Comparison of ENCODE assay signal across 1 cellular context in genomic region chr22:50244420-50245213, GRCh38.
TF ChIP-seq lines count a peak whose summit lies in the region.

Gene TUBGCP6, minus strand, starts transcription at chr22:50245023. Its CDS starts 564 bp downstream, at chr22:50244459.

TF ChIP-seq in HepG2, 621 proteins besides CTCF, POLR2A, EP300 and RAD21 (continued from another document and continues in another):
- TF ChIP-seq ARID5B (CRISPR knock-in tag; IDR thresholded peaks at IDR 0.05) (peak; percentile 62), ZNF232 (CRISPR knock-in tag; IDR thresholded peaks at IDR 0.05; ENCODE audit: borderline replicate concordance) (peak; percentile 76; the same call in 1 of the 2 replicates), ZNF264 (CRISPR knock-in tag; IDR thresholded peaks at IDR 0.05) (peak; percentile 34; the same call in 1 of the 2 replicates), YEATS2 (CRISPR knock-in tag; IDR thresholded peaks at IDR 0.05; ENCODE audit: borderline replicate concordance) (peak; percentile 97), MBD4 (IDR thresholded peaks at IDR 0.05; ENCODE audit: borderline replicate concordance, low read length) (no peak), MED13 (CRISPR knock-in tag; IDR thresholded peaks at IDR 0.05) (0 out of 2 replicates have a peak, but pooled peaks have one; percentile 36), ZNF225 (CRISPR knock-in tag; IDR thresholded peaks at IDR 0.05) (peak; percentile 89), U2AF1 (optimal IDR thresholded peaks at IDR 0.05; ENCODE audit: low read depth, low read length) (no peak), ZNF24 (IDR thresholded peaks at IDR 0.05) (no peak), RAD51 (IDR thresholded peaks at IDR 0.05; ENCODE audit: borderline replicate concordance) (no peak), HCFC1 (IDR thresholded peaks at IDR 0.05; ENCODE audit: low read depth, low read length) (peak; percentile 81), ZNF143 (CRISPR knock-in tag; IDR thresholded peaks at IDR 0.05) (peak; percentile 57), ZNF274 (CRISPR knock-in tag; IDR thresholded peaks at IDR 0.05) (peak; percentile 71; the same call in 1 of the 2 replicates), ZBTB34 (CRISPR knock-in tag; IDR thresholded peaks at IDR 0.05) (0 out of 2 replicates have a peak, but pooled peaks have one; percentile 16), BCL3 (CRISPR knock-in tag; IDR thresholded peaks at IDR 0.05) (peak; percentile 95), KDM5B (CRISPR knock-in tag; IDR thresholded peaks at IDR 0.05; ENCODE audit: borderline replicate concordance) (peak; percentile 89; the same call in 1 of the 2 replicates), PHF8 (CRISPR knock-in tag; IDR thresholded peaks at IDR 0.05) (peak; percentile 94), POGK (CRISPR knock-in tag; conservative IDR thresholded peaks at IDR 0.05) (peak; percentile 72), ZNF251 (CRISPR knock-in tag; IDR thresholded peaks at IDR 0.05) (peak; percentile 73; the same call in 1 of the 2 replicates), SRSF4 (IDR thresholded peaks at IDR 0.05; ENCODE audit: low read depth, low read length, poor library complexity, severe bottlenecking) (no peak), MAZ (IDR thresholded peaks at IDR 0.05; ENCODE audit: borderline replicate concordance, low read depth, low read length) (0 out of 2 replicates have a peak, but pooled peaks have one; percentile 5), MAZ (CRISPR knock-in tag; IDR thresholded peaks at IDR 0.05; ENCODE audit: low read depth) (peak; percentile 84), MAF1 (CRISPR knock-in tag; IDR thresholded peaks at IDR 0.05; ENCODE audit: borderline replicate concordance) (no peak; the same call in 1 of the 2 replicates), XRCC5 (optimal IDR thresholded peaks at IDR 0.05; ENCODE audit: low read length) (peak; percentile 27), TIGD3 (CRISPR knock-in tag; IDR thresholded peaks at IDR 0.05; ENCODE audit: borderline replicate concordance) (peak; percentile 58; the same call in 1 of the 2 replicates), ZNF580 (CRISPR knock-in tag; IDR thresholded peaks at IDR 0.05; ENCODE audit: borderline replicate concordance, low read depth) (peak; percentile 52; the same call in 1 of the 2 replicates), SRY (CRISPR knock-in tag; IDR thresholded peaks at IDR 0.05) (peak; percentile 57; the same call in 1 of the 2 replicates), ZNF564 (CRISPR knock-in tag; IDR thresholded peaks at IDR 0.05) (no peak), FLYWCH1 (CRISPR knock-in tag; IDR thresholded peaks at IDR 0.05) (no peak), MTA1 (CRISPR knock-in tag; IDR thresholded peaks at IDR 0.05; ENCODE audit: borderline replicate concordance) (peak; percentile 97; the same call in 1 of the 2 replicates), HOXD1 (CRISPR knock-in tag; IDR thresholded peaks at IDR 0.05) (peak; percentile 91; the same call in 1 of the 2 replicates), SP1 (IDR thresholded peaks at IDR 0.05) (no peak), SP1 (CRISPR knock-in tag; IDR thresholded peaks at IDR 0.05) (peak; percentile 79), GLI4 (CRISPR knock-in tag; IDR thresholded peaks at IDR 0.05; ENCODE audit: borderline replicate concordance) (no peak), ZSCAN29 (CRISPR knock-in tag; conservative IDR thresholded peaks at IDR 0.05) (0 out of 2 replicates have a peak, but pooled peaks have one; percentile 54), SMARCE1 (IDR thresholded peaks at IDR 0.05; ENCODE audit: borderline replicate concordance) (no peak), CBX5 (CRISPR knock-in tag; IDR thresholded peaks at IDR 0.05; ENCODE audit: borderline replicate concordance) (peak; percentile 48; the same call in 1 of the 2 replicates), MLX (CRISPR knock-in tag; IDR thresholded peaks at IDR 0.05) (peak; percentile 78; the same call in 1 of the 2 replicates), TAF1 (CRISPR knock-in tag; IDR thresholded peaks at IDR 0.05) (peak; percentile 64), SMAD3 (CRISPR knock-in tag; IDR thresholded peaks at IDR 0.05) (peak; percentile 83; the same call in 1 of the 2 replicates), NFKB2 (CRISPR knock-in tag; IDR thresholded peaks at IDR 0.05; ENCODE audit: borderline replicate concordance) (peak; percentile 86), PBX2 (CRISPR knock-in tag; IDR thresholded peaks at IDR 0.05) (peak; percentile 81), ZFP90 (CRISPR knock-in tag; IDR thresholded peaks at IDR 0.05; ENCODE audit: borderline replicate concordance) (peak; percentile 62; the same call in 1 of the 2 replicates), MZF1 (CRISPR knock-in tag; IDR thresholded peaks at IDR 0.05; ENCODE audit: borderline replicate concordance) (peak; percentile 54; the same call in 1 of the 2 replicates), ZNF710 (CRISPR knock-in tag; IDR thresholded peaks at IDR 0.05; ENCODE audit: borderline replicate concordance) (no peak), SOX13 (IDR thresholded peaks at IDR 0.05) (no peak), SOX13 (CRISPR knock-in tag; conservative IDR thresholded peaks at IDR 0.05 in 1 of 2, IDR thresholded peaks at IDR 0.05 in 1 of 2) (peak in 1 of 2 experiments; percentile 56; a peak in 2 of 4 replicates), ZNF790 (CRISPR knock-in tag; IDR thresholded peaks at IDR 0.05; ENCODE audit: borderline replicate concordance) (peak; percentile 95), SMAD1 (CRISPR knock-in tag; IDR thresholded peaks at IDR 0.05; ENCODE audit: borderline replicate concordance, low read depth) (peak; percentile 82; the same call in 1 of the 2 replicates)
